In genomic region chr17:8154608-8155152, GRCh38 we compare ENCODE assay signal across 1 cellular context.
TF ChIP-seq lines count a peak whose summit lies in the region.

No MANE protein-coding gene starts in this region.

TF ChIP-seq in HepG2, 621 proteins besides CTCF, POLR2A, EP300 and RAD21:
- no peak for TF ChIP-seq MAFF (IDR thresholded peaks at IDR 0.05; ENCODE audit: low read depth, low read length)
- TF ChIP-seq ZBTB43 (CRISPR knock-in tag; conservative IDR thresholded peaks at IDR 0.05) = no peak
- TF ChIP-seq TFDP1 (CRISPR knock-in tag; IDR thresholded peaks at IDR 0.05; ENCODE audit: borderline replicate concordance) = no peak
- no peak for TF ChIP-seq EEA1 (CRISPR knock-in tag; IDR thresholded peaks at IDR 0.05; ENCODE audit: borderline replicate concordance)
- no peak for TF ChIP-seq ZBTB34 (CRISPR knock-in tag; IDR thresholded peaks at IDR 0.05)
- TF ChIP-seq ATAD3A (CRISPR knock-in tag; IDR thresholded peaks at IDR 0.05) = no peak
- no peak for TF ChIP-seq ZSCAN12 (CRISPR knock-in tag; IDR thresholded peaks at IDR 0.05)
- TF ChIP-seq ZMAT3 (CRISPR knock-in tag; conservative IDR thresholded peaks at IDR 0.05) = no peak
- no peak for TF ChIP-seq XRCC5 (optimal IDR thresholded peaks at IDR 0.05; ENCODE audit: low read length)
- TF ChIP-seq ZBTB39 (CRISPR knock-in tag; IDR thresholded peaks at IDR 0.05) = no peak
- no peak for TF ChIP-seq GLI4 (CRISPR knock-in tag; IDR thresholded peaks at IDR 0.05; ENCODE audit: borderline replicate concordance)
- TF ChIP-seq SAFB2 (CRISPR knock-in tag; IDR thresholded peaks at IDR 0.05; ENCODE audit: borderline replicate concordance, low read depth) = no peak
- no peak for TF ChIP-seq ZNF446 (CRISPR knock-in tag; IDR thresholded peaks at IDR 0.05)
- no peak for TF ChIP-seq TEAD3 (CRISPR knock-in tag; optimal IDR thresholded peaks at IDR 0.05; ENCODE audit: borderline replicate concordance)
- TF ChIP-seq ZNF607 (CRISPR knock-in tag; IDR thresholded peaks at IDR 0.05; ENCODE audit: borderline replicate concordance) = no peak
